In the genomic region with DNA sequence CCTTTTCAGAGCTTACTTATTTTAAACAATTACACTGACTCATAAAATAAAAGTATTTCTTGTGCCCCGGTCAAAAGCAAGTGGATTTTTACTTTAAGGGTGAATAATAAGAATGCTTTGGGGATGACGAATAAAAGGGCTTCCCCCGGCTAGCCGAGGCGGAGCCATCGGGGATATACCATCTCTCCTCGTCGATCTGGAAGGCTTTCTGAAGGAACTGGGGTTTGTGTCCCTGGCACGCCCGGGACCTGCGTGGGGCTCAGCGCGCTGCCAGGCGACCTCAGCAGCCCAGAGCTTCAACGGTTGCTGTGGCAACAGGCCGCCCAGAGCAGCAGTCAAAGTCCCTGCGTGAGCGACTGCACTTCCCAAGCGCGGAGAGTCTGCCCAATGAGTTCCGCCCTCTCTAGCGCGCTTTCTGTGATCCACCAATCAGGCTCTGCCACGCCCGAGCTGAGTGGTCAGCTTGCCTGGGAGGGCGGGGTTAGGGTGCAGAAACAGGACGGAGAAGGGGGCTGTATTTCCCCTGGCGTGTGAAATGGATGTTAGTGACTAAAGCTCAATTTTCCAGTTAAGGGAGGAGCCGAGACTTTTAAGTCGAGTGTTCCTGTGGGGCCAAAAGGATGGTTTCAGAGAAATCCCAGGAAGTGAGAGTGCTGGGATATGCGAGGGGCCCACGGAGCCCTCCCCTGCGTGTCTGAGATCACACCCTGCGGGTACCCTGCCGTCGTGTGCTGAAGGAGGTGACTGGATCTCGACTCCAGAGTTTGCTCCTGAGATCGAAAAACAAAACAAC, we compare ENCODE assay signal across 8 cellular contexts. TPM values are rescaled to one million over a fixed set of nuclear protein-coding genes. Genes with fewer than 3 reads are reported as not detected.
DNase-seq lines count a peak whose midpoint lies in the region; ATAC-seq and TF ChIP-seq lines count a peak whose summit lies in the region.

No MANE protein-coding gene starts in this region.

- CTCF ChIA-PET in AG04449 (lab: Yijun Ruan, JAX) = interaction anchor here (0.7 to 12.5 kb wide), 10 partner anchors 9 to 330 kb away, joined by 3 to 277 read pairs (median 4); no protein-coding TSS in a partner anchor

- H3K27ac Mint-ChIP-seq in central memory CD8-positive, alpha-beta T cell (ENCODE audit: low read depth) = peak overlapping the region; percentile 86

- intact Hi-C loops in spleen (cut with DNase I; ENCODE audit: low total_unique reads) = loop anchor here (10.0 kb wide), 1 partner anchor 453 kb away; no protein-coding TSS in a partner anchor

- H3K4me3 ChIP-seq in AG04449 (ENCODE audit: low read depth, low read length) = peak overlapping the region; percentile 76
- H3K4me3 ChIP-seq in spleen = peak overlapping the region; percentile 36 to 70 (median 50)

- peaks cover 0 to 43% (median 18%) of the 10 kb centered on the region in 7 donors for H3K27me3 ChIP-seq in spleen (replicated peaks in 1 of 7)

- WGBS in spleen, 5 donors = 0 to 1% (median 0%) methylated on average over 24 to 38 of the region's 38 CpGs

- H3K4me3 Mint-ChIP-seq in central memory CD8-positive, alpha-beta T cell = peak overlapping the region; percentile 79

- peaks cover 31% of the 10 kb centered on the region for H3K4me1 Mint-ChIP-seq in central memory CD8-positive, alpha-beta T cell

- H3K9me3 ChIP-seq in spleen = no peaks in the 10 kb centered on the region

- H3K27ac ChIP-seq in spleen = peak overlapping the region; percentile 11 to 87 (median 51)

- ATAC-seq in GM18909 (IDR thresholded peaks at IDR 0.05; ENCODE audit: poor library complexity, unreplicated experiment) (peak; percentile 99), HG03159 (IDR thresholded peaks at IDR 0.05; ENCODE audit: unreplicated experiment) (peak; percentile 98)
- peak; percentile 97 for ATAC-seq in central memory CD8-positive, alpha-beta T cell (replicated peaks; ENCODE audit: extremely low read depth, poor library complexity, severe bottlenecking)

- POLR2A ChIA-PET in AG04449 (lab: Yijun Ruan, JAX) = interaction anchor here (1.9 kb wide), 1 partner anchor 100 kb away, joined by 7 read pairs; the partner anchor contains the start of gene ALDH9A1

- H3K27me3 Mint-ChIP-seq in central memory CD8-positive, alpha-beta T cell = peaks cover 31% of the 10 kb centered on the region

- TF ChIP-seq POLR2A in spleen (IDR thresholded peaks at IDR 0.05) = no peak

- no peak for TF ChIP-seq CTCF in AG04449 (IDR thresholded peaks at IDR 0.05; ENCODE audit: insufficient read depth, low read length, missing control alignments)
- peak in 1 of 11 experiments; percentile 27 for TF ChIP-seq CTCF in spleen (IDR thresholded peaks at IDR 0.05 in 8 of 11, conservative IDR thresholded peaks at IDR 0.05 in 3 of 11)

- H3K36me3 ChIP-seq in spleen = no peaks in the 10 kb centered on the region

- no peaks in the 10 kb centered on the region for H3K9me3 Mint-ChIP-seq in central memory CD8-positive, alpha-beta T cell

- DNase-seq in AG04449 (ENCODE audit: low read depth, low spot score) (peak; percentile 74), NCI-H2227 (lab: John Stamatoyannopoulos, UW; ENCODE audit: unreplicated experiment) (peak; percentile 98), iris pigment epithelial cell (ENCODE audit: low read depth) (peak; percentile 97), spleen (peak; percentile 96)
- peak; percentile 63 to 87 (median 75) for DNase-seq in activated CD4-positive, CD25-positive, alpha-beta regulatory T cell (lab: John Stamatoyannopoulos, UW)
- peak; percentile 71 to 80 for DNase-seq in central memory CD8-positive, alpha-beta T cell (ENCODE audit: low spot score in 2 of 2)

- peaks cover 11% of the 10 kb centered on the region for H3K36me3 Mint-ChIP-seq in central memory CD8-positive, alpha-beta T cell (ENCODE audit: insufficient read depth)

- peaks cover 0 to 33% (median 20%) of the 10 kb centered on the region in 6 donors for H3K4me1 ChIP-seq in spleen

RNA-seq across cellular contexts. Expression of gene MGST3, which starts 33.0 kb away (rescaled TPM):
- total RNA-seq in spleen = 100 to 1,000 TPM in 1 of 7 donors, 10 to 100 TPM in 6; 47.8 to 109 (median 87.5) TPM
- 10 to 100 TPM; 64.5 to 78.6 (median 74.6) TPM for polyA plus RNA-seq in spleen

RNA-seq across cellular contexts. Expression of gene LRRC52, which starts 54.3 kb away (rescaled TPM):
- total RNA-seq in spleen = not detected
- polyA plus RNA-seq in spleen = not detected

Comparison
In these comparisons a context has a peak if more than half of its experiments do, and no peak if none do; other contexts are left out.
1. Peak in every context shown above with its lines: DNase-seq, ATAC-seq, H3K4me3 ChIP-seq and H3K27ac ChIP-seq.